In genomic region chr11:28616566-28616965, GRCh38 we compare ENCODE assay signal across 17 cellular contexts.
"Had no signal": no experiment of that assay in that cellular context is flagged by ENCODE, and none has a peak within 500 bp of the region (broad histone marks: within the 10 kb centered on the region; RNA-seq: fewer than 3 reads in every experiment).

No MANE protein-coding gene starts in this region.

- H3K4me3 ChIP-seq: mucosa of descending colon, skin epidermis, testis, tibial nerve, upper lobe of right lung, vagina had no signal

- H3K27ac Mint-ChIP-seq: effector memory CD8-positive, alpha-beta T cell; naive thymus-derived CD8-positive, alpha-beta T cell; stimulated activated naive B cell treated with anti-CD40 and anti-IgM and Interleukin-4, amounts not matched to agents 10 μg/mL and 1 μg/mL and 100 μg/mL, for 72 hours; stimulated activated naive CD8-positive, alpha-beta T cell treated with anti-CD3 and anti-CD28 coated beads, Interleukin-15, amount 100 ng/mL, for 72 hours had no signal

- H3K27ac ChIP-seq: neutrophil, skin epidermis, testis, tibial nerve, upper lobe of right lung, vagina had no signal

- H3K4me1 Mint-ChIP-seq: naive thymus-derived CD8-positive, alpha-beta T cell; stimulated activated naive B cell treated with anti-CD40 and anti-IgM and Interleukin-4, amounts not matched to agents 10 μg/mL and 1 μg/mL and 100 μg/mL, for 72 hours; stimulated activated naive CD8-positive, alpha-beta T cell treated with anti-CD3 and anti-CD28 coated beads, Interleukin-15, amount 100 ng/mL, for 72 hours had no signal

- H3K36me3 ChIP-seq: neutrophil, tibial nerve, upper lobe of right lung, vagina had no signal

- H3K9me3 Mint-ChIP-seq: stimulated activated naive B cell treated with anti-CD40 and anti-IgM and Interleukin-4, amounts not matched to agents 10 μg/mL and 1 μg/mL and 100 μg/mL, for 72 hours; stimulated activated naive CD8-positive, alpha-beta T cell treated with anti-CD3 and anti-CD28 coated beads, Interleukin-15, amount 100 ng/mL, for 72 hours had no signal

- H3K4me1 ChIP-seq: testis, tibial nerve, upper lobe of right lung, vagina had no signal

- H3K4me3 Mint-ChIP-seq: effector memory CD8-positive, alpha-beta T cell; naive thymus-derived CD8-positive, alpha-beta T cell; stimulated activated naive B cell treated with anti-CD40 and anti-IgM and Interleukin-4, amounts not matched to agents 10 μg/mL and 1 μg/mL and 100 μg/mL, for 72 hours; stimulated activated naive CD8-positive, alpha-beta T cell treated with anti-CD3 and anti-CD28 coated beads, Interleukin-15, amount 100 ng/mL, for 72 hours had no signal

- H3K36me3 Mint-ChIP-seq: naive thymus-derived CD8-positive, alpha-beta T cell; stimulated activated naive B cell treated with anti-CD40 and anti-IgM and Interleukin-4, amounts not matched to agents 10 μg/mL and 1 μg/mL and 100 μg/mL, for 72 hours had no signal

- DNase-seq: effector memory CD8-positive, alpha-beta T cell; islet precursor cell; mammary epithelial cell; mucosa of descending colon; naive thymus-derived CD8-positive, alpha-beta T cell; stimulated activated CD4-positive, alpha-beta T cell treated with anti-CD3 and anti-CD28 coated beads, Interleukin-2, amount 100 ng/mL, for 24 hours; stimulated activated CD4-positive, alpha-beta T cell treated with anti-CD3 and anti-CD28 coated beads, Interleukin-4, amount 100 ng/mL, for 4 hours; stimulated activated naive B cell treated with anti-CD40 and anti-IgM and Interleukin-4, amounts not matched to agents 10 μg/mL and 1 μg/mL and 100 μg/mL, for 72 hours; stimulated activated naive CD8-positive, alpha-beta T cell treated with anti-CD3 and anti-CD28 coated beads, Interleukin-15, amount 100 ng/mL, for 72 hours; testis; upper lobe of right lung had no signal

- H3K9me3 ChIP-seq: mucosa of descending colon, neutrophil, testis, tibial nerve, upper lobe of right lung, vagina had no signal

- H3K27me3 ChIP-seq: neutrophil, testis, tibial nerve, upper lobe of right lung, vagina had no signal

- H3K27me3 Mint-ChIP-seq: effector memory CD8-positive, alpha-beta T cell; stimulated activated naive B cell treated with anti-CD40 and anti-IgM and Interleukin-4, amounts not matched to agents 10 μg/mL and 1 μg/mL and 100 μg/mL, for 72 hours; stimulated activated naive CD8-positive, alpha-beta T cell treated with anti-CD3 and anti-CD28 coated beads, Interleukin-15, amount 100 ng/mL, for 72 hours had no signal

- ATAC-seq: effector memory CD8-positive, alpha-beta T cell; left lobe of liver; mucosa of descending colon; naive thymus-derived CD8-positive, alpha-beta T cell; sciatic nerve; stimulated activated naive B cell treated with anti-CD40 and anti-IgM and Interleukin-4, amounts not matched to agents 10 μg/mL and 1 μg/mL and 100 μg/mL, for 72 hours; stimulated activated naive CD8-positive, alpha-beta T cell treated with anti-CD3 and anti-CD28 coated beads, Interleukin-15, amount 100 ng/mL, for 72 hours; upper lobe of right lung had no signal
